ENCODE assay signal across 17 cellular contexts in genomic region chr2:191869781-191870180, GRCh38. TPM values are rescaled to one million over a fixed set of nuclear protein-coding genes. Genes with fewer than 3 reads are reported as not detected.
DNase-seq lines count a peak whose midpoint lies in the region; ATAC-seq and TF ChIP-seq lines count a peak whose summit lies in the region.
"Had no signal": no experiment of that assay in that cellular context is flagged by ENCODE, and none has a peak within 500 bp of the region (broad histone marks: within the 10 kb centered on the region; RNA-seq: fewer than 3 reads in every experiment).

No MANE protein-coding gene starts in this region.

- WGBS in esophagus squamous epithelium, 2 donors: 51 to 63% methylated on average over 4 of the region's 4 CpGs

- no peak for TF ChIP-seq POLR2A in esophagus squamous epithelium (IDR thresholded peaks at IDR 0.05)

- H3K4me1 ChIP-seq in left ventricle myocardium inferior (peaks cover 58% of the 10 kb centered on the region), esophagus squamous epithelium (peaks cover 17 to 51% (median 31%) of the 10 kb centered on the region in 3 donors)
- H3K4me1 ChIP-seq: neural progenitor cell had no signal

- DNase-seq in left ventricle myocardium inferior (no peak), cardiac septum (ENCODE audit: low spot score) (no peak), NCI-H748 treated with DMSO at 0.1 percent for 48 hours (lab: John Stamatoyannopoulos, UW) (peak; percentile 34), fibroblast of gingiva (ENCODE audit: low read depth) (peak; percentile 31), GM19238 (ENCODE audit: insufficient read length, low spot score) (no peak), esophagus squamous epithelium (lab: John Stamatoyannopoulos, UW) (no peak), cerebellar nuclear complex (lab: John Stamatoyannopoulos, UW) (no peak)
- DNase-seq: activated CD8-positive, alpha-beta memory T cell treated with anti-CD3 and anti-CD28 coated beads, Interleukin-2, amount 50 U/mL, for 4 hours; activated naive CD4-positive, alpha-beta T cell; body of pancreas; foreskin melanocyte; Peyer's patch; stimulated activated CD4-positive, alpha-beta T cell treated with anti-CD3 and anti-CD28 coated beads, Interleukin-4, amount 100 ng/mL, for 24 hours; tibial artery had no signal

- H3K4me3 ChIP-seq in left ventricle myocardium inferior (no peak overlapping the region), esophagus squamous epithelium (no peak overlapping the region)
- H3K4me3 ChIP-seq: body of pancreas, neural progenitor cell, Peyer's patch, tibial artery had no signal

- intact Hi-C loops in left ventricle myocardium inferior (cut with micrococcal nuclease) (no loop called here), cardiac septum (cut with DNase I) (no loop called here), esophagus squamous epithelium (cut with DNase I) (no loop called here)

- H3K27ac ChIP-seq in left ventricle myocardium inferior (replicated peaks) (peak overlapping the region; percentile 91), esophagus squamous epithelium (peak overlapping the region in 1 of 4 donors; percentile 16)
- H3K27ac ChIP-seq: body of pancreas, neural progenitor cell, Peyer's patch, tibial artery had no signal

- no peaks in the 10 kb centered on the region for H3K36me3 ChIP-seq in left ventricle myocardium inferior
- no peaks in the 10 kb centered on the region for H3K36me3 ChIP-seq in esophagus squamous epithelium
- H3K36me3 ChIP-seq: neural progenitor cell, Peyer's patch, tibial artery had no signal

- no peaks in the 10 kb centered on the region for H3K9me3 ChIP-seq in left ventricle myocardium inferior (replicated peaks)
- no peaks in the 10 kb centered on the region for H3K9me3 ChIP-seq in esophagus squamous epithelium
- H3K9me3 ChIP-seq: body of pancreas, Peyer's patch, tibial artery had no signal

- no peak for TF ChIP-seq CTCF in left ventricle myocardium inferior (IDR thresholded peaks at IDR 0.05; ENCODE audit: borderline replicate concordance)
- TF ChIP-seq CTCF in esophagus squamous epithelium (IDR thresholded peaks at IDR 0.05): no peak

- ATAC-seq in HG03457 (IDR thresholded peaks at IDR 0.05; ENCODE audit: unreplicated experiment): no peak
- ATAC-seq: body of pancreas, sciatic nerve had no signal

- H3K27me3 ChIP-seq in left ventricle myocardium inferior (ENCODE audit: low read depth): no peaks in the 10 kb centered on the region
- H3K27me3 ChIP-seq in esophagus squamous epithelium: no peaks in the 10 kb centered on the region
- H3K27me3 ChIP-seq: body of pancreas, neural progenitor cell, Peyer's patch, tibial artery had no signal

RNA-seq across cellular contexts. Expression of gene CAVIN2, which starts 22.9 kb away (rescaled TPM):
- total RNA-seq in left ventricle myocardium inferior: 93.9 TPM
- total RNA-seq in cardiac septum: 145 TPM
- total RNA-seq in esophagus squamous epithelium: 10 to 100 TPM; 12.4 to 50.7 (median 16.6) TPM

Comparison
In these comparisons a context has a peak if more than half of its experiments do, and no peak if none do; other contexts are left out.
1. DNase-seq: peak in NCI-H748 treated with DMSO at 0.1 percent for 48 hours (single experiment) and fibroblast of gingiva (single experiment); none in left ventricle myocardium inferior (single experiment), cardiac septum (single experiment), GM19238 (single experiment), esophagus squamous epithelium (single experiment) and cerebellar nuclear complex (0 of 2).